Comparison of ENCODE assay signal across 8 cellular contexts in genomic region chrX:108224727-108225455, GRCh38.
DNase-seq lines count a peak whose midpoint lies in the region; ATAC-seq, FAIRE-seq and TF ChIP-seq lines count a peak whose summit lies in the region.

No MANE protein-coding gene starts in this region.

- intact Hi-C loops in sigmoid colon (cut with DNase I): loop anchor here (2.0 kb wide), 1 partner anchor 312 kb away; no protein-coding TSS in a partner anchor

- TF ChIP-seq POLR2A in sigmoid colon (IDR thresholded peaks at IDR 0.05): no peak

- H3K9me3 ChIP-seq in sigmoid colon: no peaks in the 10 kb centered on the region

- ATAC-seq in GM18867 (IDR thresholded peaks at IDR 0.05; ENCODE audit: unreplicated experiment): peak; percentile 71
- no peak for ATAC-seq in GM21515 (IDR thresholded peaks at IDR 0.05; ENCODE audit: unreplicated experiment)
- ATAC-seq in HG03025 (IDR thresholded peaks at IDR 0.05; ENCODE audit: low FRiP score, unreplicated experiment): no peak

- 17 to 39% methylated on average over 10 of the region's 10 CpGs for WGBS in sigmoid colon, 2 donors

- peak overlapping the region in 1 of 4 donors; percentile 69 for H3K27ac ChIP-seq in sigmoid colon

- no peak for TF ChIP-seq EP300 in sigmoid colon (IDR thresholded peaks at IDR 0.05)

- no peaks in the 10 kb centered on the region for H3K36me3 ChIP-seq in sigmoid colon

- peak; percentile 47 for TF ChIP-seq CTCF in foreskin fibroblast (IDR thresholded peaks at IDR 0.05; ENCODE audit: low read depth, low read length)
- TF ChIP-seq CTCF in sigmoid colon (IDR thresholded peaks at IDR 0.05): peak in 3 of 4 experiments; percentile 27 to 46 (median 39)

- DNase-seq in CD1c-positive myeloid dendritic cell (ENCODE audit: extremely low spot score) (peak; percentile 1), HTR-8/SVneo (ENCODE audit: insufficient read length, low spot score) (peak; percentile 7), RPMI7951 (ENCODE audit: low read depth) (peak; percentile 6), foreskin fibroblast (peak in 1 of 2 donors; percentile 63), sigmoid colon (no peak)

- no peak overlapping the region for H3K4me3 ChIP-seq in foreskin fibroblast (ENCODE audit: low read depth in 1 of 2, low read length in 2 of 2)
- H3K4me3 ChIP-seq in sigmoid colon: no peak overlapping the region

- no peak for FAIRE-seq in HTR-8/SVneo (lab: Jason Lieb, UNC)

- no peaks in the 10 kb centered on the region for H3K4me1 ChIP-seq in sigmoid colon

- no peaks in the 10 kb centered on the region for H3K27me3 ChIP-seq in sigmoid colon
